In the genomic region with DNA sequence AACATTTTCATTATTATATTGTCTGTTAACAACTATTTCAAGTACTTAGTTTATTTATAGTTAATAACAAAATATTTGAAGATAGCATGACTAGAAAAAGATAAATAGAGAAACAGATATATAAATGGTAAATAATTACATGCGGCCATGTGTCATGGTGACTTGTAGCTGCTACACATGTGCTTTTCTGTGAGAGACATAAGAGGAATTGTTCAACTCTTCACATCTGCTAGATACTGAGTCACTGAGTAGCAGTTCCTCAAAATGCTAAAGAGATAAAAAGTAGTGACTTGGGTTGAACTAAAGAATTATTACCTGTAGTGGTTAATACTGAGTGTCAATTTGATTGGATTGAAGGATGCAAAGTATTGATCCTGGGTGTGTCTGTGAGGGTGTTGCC, we compare ENCODE assay signal across 2 cellular contexts.
TF ChIP-seq lines count a peak whose summit lies in the region.

No MANE protein-coding gene starts in this region.

TF ChIP-seq in SK-N-SH, 30 proteins besides CTCF, POLR2A, EP300 and RAD21 (continued from another document):
- TF ChIP-seq, protein P1, sequence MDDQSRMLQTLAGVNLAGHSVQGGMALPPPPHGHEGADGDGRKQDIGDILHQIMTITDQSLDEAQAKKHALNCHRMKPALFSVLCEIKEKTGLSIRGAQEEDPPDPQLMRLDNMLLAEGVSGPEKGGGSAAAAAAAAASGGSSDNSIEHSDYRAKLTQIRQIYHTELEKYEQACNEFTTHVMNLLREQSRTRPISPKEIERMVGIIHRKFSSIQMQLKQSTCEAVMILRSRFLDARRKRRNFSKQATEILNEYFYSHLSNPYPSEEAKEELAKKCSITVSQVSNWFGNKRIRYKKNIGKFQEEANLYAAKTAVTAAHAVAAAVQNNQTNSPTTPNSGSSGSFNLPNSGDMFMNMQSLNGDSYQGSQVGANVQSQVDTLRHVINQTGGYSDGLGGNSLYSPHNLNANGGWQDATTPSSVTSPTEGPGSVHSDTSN (IDR thresholded peaks at IDR 0.05), result no peak
- TF ChIP-seq, protein P2, sequence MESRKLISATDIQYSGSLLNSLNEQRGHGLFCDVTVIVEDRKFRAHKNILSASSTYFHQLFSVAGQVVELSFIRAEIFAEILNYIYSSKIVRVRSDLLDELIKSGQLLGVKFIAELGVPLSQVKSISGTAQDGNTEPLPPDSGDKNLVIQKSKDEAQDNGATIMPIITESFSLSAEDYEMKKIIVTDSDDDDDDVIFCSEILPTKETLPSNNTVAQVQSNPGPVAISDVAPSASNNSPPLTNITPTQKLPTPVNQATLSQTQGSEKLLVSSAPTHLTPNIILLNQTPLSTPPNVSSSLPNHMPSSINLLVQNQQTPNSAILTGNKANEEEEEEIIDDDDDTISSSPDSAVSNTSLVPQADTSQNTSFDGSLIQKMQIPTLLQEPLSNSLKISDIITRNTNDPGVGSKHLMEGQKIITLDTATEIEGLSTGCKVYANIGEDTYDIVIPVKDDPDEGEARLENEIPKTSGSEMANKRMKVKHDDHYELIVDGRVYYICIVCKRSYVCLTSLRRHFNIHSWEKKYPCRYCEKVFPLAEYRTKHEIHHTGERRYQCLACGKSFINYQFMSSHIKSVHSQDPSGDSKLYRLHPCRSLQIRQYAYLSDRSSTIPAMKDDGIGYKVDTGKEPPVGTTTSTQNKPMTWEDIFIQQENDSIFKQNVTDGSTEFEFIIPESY (IDR thresholded peaks at IDR 0.05; ENCODE audit: borderline replicate concordance, low read depth), result no peak
- TF ChIP-seq GABPA (IDR thresholded peaks at IDR 0.05; ENCODE audit: low read depth) (no peak), FOSL2 (IDR thresholded peaks at IDR 0.05; ENCODE audit: borderline replicate concordance, low read depth) (no peak), JUND (IDR thresholded peaks at IDR 0.05) (no peak), MXI1 (IDR thresholded peaks at IDR 0.05; ENCODE audit: low read depth, low read length) (no peak), NRF1 (IDR thresholded peaks at IDR 0.05; ENCODE audit: low read depth, low read length) (no peak), SIN3A (IDR thresholded peaks at IDR 0.05; ENCODE audit: borderline replicate concordance, low read depth, low read length) (no peak)
- TF ChIP-seq, protein P3, sequence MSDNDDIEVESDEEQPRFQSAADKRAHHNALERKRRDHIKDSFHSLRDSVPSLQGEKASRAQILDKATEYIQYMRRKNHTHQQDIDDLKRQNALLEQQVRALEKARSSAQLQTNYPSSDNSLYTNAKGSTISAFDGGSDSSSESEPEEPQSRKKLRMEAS (IDR thresholded peaks at IDR 0.05; ENCODE audit: low read depth), result no peak
- TF ChIP-seq, protein P4, sequence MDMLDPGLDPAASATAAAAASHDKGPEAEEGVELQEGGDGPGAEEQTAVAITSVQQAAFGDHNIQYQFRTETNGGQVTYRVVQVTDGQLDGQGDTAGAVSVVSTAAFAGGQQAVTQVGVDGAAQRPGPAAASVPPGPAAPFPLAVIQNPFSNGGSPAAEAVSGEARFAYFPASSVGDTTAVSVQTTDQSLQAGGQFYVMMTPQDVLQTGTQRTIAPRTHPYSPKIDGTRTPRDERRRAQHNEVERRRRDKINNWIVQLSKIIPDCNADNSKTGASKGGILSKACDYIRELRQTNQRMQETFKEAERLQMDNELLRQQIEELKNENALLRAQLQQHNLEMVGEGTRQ (IDR thresholded peaks at IDR 0.05; ENCODE audit: borderline replicate concordance, low read depth, low read length), result no peak
- TF ChIP-seq, protein P5, sequence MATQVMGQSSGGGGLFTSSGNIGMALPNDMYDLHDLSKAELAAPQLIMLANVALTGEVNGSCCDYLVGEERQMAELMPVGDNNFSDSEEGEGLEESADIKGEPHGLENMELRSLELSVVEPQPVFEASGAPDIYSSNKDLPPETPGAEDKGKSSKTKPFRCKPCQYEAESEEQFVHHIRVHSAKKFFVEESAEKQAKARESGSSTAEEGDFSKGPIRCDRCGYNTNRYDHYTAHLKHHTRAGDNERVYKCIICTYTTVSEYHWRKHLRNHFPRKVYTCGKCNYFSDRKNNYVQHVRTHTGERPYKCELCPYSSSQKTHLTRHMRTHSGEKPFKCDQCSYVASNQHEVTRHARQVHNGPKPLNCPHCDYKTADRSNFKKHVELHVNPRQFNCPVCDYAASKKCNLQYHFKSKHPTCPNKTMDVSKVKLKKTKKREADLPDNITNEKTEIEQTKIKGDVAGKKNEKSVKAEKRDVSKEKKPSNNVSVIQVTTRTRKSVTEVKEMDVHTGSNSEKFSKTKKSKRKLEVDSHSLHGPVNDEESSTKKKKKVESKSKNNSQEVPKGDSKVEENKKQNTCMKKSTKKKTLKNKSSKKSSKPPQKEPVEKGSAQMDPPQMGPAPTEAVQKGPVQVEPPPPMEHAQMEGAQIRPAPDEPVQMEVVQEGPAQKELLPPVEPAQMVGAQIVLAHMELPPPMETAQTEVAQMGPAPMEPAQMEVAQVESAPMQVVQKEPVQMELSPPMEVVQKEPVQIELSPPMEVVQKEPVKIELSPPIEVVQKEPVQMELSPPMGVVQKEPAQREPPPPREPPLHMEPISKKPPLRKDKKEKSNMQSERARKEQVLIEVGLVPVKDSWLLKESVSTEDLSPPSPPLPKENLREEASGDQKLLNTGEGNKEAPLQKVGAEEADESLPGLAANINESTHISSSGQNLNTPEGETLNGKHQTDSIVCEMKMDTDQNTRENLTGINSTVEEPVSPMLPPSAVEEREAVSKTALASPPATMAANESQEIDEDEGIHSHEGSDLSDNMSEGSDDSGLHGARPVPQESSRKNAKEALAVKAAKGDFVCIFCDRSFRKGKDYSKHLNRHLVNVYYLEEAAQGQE (IDR thresholded peaks at IDR 0.05; ENCODE audit: low read depth, low read length), result no peak
TF ChIP-seq in SK-N-SH: peak in this region for 0.

TF ChIP-seq in SK-N-SH treated with all-trans-retinoic acid at 6 μM for 48 hours, 23 proteins besides CTCF, POLR2A, EP300 and RAD21 (continued from another document):
- TF ChIP-seq, protein P6, sequence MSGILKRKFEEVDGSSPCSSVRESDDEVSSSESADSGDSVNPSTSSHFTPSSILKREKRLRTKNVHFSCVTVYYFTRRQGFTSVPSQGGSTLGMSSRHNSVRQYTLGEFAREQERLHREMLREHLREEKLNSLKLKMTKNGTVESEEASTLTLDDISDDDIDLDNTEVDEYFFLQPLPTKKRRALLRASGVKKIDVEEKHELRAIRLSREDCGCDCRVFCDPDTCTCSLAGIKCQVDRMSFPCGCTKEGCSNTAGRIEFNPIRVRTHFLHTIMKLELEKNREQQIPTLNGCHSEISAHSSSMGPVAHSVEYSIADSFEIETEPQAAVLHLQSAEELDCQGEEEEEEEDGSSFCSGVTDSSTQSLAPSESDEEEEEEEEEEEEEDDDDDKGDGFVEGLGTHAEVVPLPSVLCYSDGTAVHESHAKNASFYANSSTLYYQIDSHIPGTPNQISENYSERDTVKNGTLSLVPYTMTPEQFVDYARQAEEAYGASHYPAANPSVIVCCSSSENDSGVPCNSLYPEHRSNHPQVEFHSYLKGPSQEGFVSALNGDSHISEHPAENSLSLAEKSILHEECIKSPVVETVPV (CRISPR knock-in tag; IDR thresholded peaks at IDR 0.05), result no peak
- TF ChIP-seq ZNF70 (CRISPR knock-in tag; IDR thresholded peaks at IDR 0.05) (no peak), ARNTL (CRISPR knock-in tag; IDR thresholded peaks at IDR 0.05; ENCODE audit: borderline replicate concordance, low read depth) (no peak), GLIS3 (CRISPR knock-in tag; IDR thresholded peaks at IDR 0.05) (no peak), ZNF565 (CRISPR knock-in tag; conservative IDR thresholded peaks at IDR 0.05; ENCODE audit: low read depth) (no peak), RARB (CRISPR knock-in tag; IDR thresholded peaks at IDR 0.05) (no peak), TOX (CRISPR knock-in tag; IDR thresholded peaks at IDR 0.05; ENCODE audit: borderline replicate concordance) (no peak), TCF4 (CRISPR knock-in tag; IDR thresholded peaks at IDR 0.05; ENCODE audit: borderline replicate concordance) (no peak), BACH2 (CRISPR knock-in tag; IDR thresholded peaks at IDR 0.05; ENCODE audit: borderline replicate concordance) (no peak)
- TF ChIP-seq, protein P7, sequence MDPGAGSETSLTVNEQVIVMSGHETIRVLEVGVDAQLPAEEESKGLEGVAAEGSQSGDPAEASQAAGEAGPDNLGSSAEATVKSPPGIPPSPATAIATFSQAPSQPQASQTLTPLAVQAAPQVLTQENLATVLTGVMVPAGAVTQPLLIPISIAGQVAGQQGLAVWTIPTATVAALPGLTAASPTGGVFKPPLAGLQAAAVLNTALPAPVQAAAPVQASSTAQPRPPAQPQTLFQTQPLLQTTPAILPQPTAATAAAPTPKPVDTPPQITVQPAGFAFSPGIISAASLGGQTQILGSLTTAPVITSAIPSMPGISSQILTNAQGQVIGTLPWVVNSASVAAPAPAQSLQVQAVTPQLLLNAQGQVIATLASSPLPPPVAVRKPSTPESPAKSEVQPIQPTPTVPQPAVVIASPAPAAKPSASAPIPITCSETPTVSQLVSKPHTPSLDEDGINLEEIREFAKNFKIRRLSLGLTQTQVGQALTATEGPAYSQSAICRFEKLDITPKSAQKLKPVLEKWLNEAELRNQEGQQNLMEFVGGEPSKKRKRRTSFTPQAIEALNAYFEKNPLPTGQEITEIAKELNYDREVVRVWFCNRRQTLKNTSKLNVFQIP (CRISPR knock-in tag; IDR thresholded peaks at IDR 0.05; ENCODE audit: borderline replicate concordance, low read depth), result no peak
TF ChIP-seq in SK-N-SH treated with all-trans-retinoic acid at 6 μM for 48 hours: peak in this region for 0.
